ENCODE assay signal across 8 cellular contexts in genomic region chr15:81000626-81001179, GRCh38. TPM values are rescaled to one million over a fixed set of nuclear protein-coding genes. Genes with fewer than 3 reads are reported as not detected.
DNase-seq lines count a peak whose midpoint lies in the region; ATAC-seq, FAIRE-seq and TF ChIP-seq lines count a peak whose summit lies in the region.

TLNRD1 (plus strand) TSS chr15:81000923; CDS start chr15:81002272, 1,349 bp downstream.

- peaks cover 4% of the 10 kb centered on the region for H3K9me3 Mint-ChIP-seq in activated B cell treated with CpG ODN at 0.5 μM for 24 hours

- FAIRE-seq in bronchial epithelial cell (lab: Jason Lieb, UNC): no peak

- intact Hi-C loops in activated B cell treated with CpG ODN at 0.5 μM for 24 hours (cut with micrococcal nuclease): loop anchor here (1.0 to 5.0 kb wide), 7 partner anchors 11 to 943 kb away; partner anchors contain the start of genes MESD and ZFAND6
- intact Hi-C loops in spleen (cut with DNase I; ENCODE audit: low total_unique reads): no loop called here

- peaks cover 3% of the 10 kb centered on the region for H3K36me3 ChIP-seq in bronchial epithelial cell (ENCODE audit: control insufficient read depth, insufficient read depth, low read length)
- peaks cover 0 to 27% (median 9%) of the 10 kb centered on the region in 6 donors for H3K36me3 ChIP-seq in spleen

- POLR2A ChIA-PET in AG04450 (lab: Yijun Ruan, JAX): interaction anchor here (1.2 kb wide), 1 partner anchor 10 kb away, joined by 13 read pairs; no protein-coding TSS in a partner anchor
- POLR2A ChIA-PET in activated B cell treated with CpG ODN at 0.5 μM for 24 hours (lab: Charles Lee): interaction anchor here (0.6 to 5.1 kb wide), 18 partner anchors 12 to 1690 kb away, joined by 3 to 83 read pairs (median 4); partner anchors contain the start of genes EFL1, MESD, SAXO2 and TMED3

- TF ChIP-seq POLR2A in spleen (IDR thresholded peaks at IDR 0.05): peak in 2 of 3 donors; percentile 83 to 91

- H3K9me3 ChIP-seq in AG04450 (ENCODE audit: control insufficient read depth, insufficient read depth, low read length) (peaks cover 13% of the 10 kb centered on the region), spleen (peaks cover 0 to 6% (median 2%) of the 10 kb centered on the region in 8 donors)

- H3K4me3 ChIP-seq in AG04450 (ENCODE audit: low read depth, low read length): peak within 1 kb of the TSS; percentile 83
- peak within 1 kb of the TSS; percentile 88 for H3K4me3 ChIP-seq in bronchial epithelial cell (ENCODE audit: low read depth, low read length)
- peak within 1 kb of the TSS; percentile 62 to 94 (median 84) for H3K4me3 ChIP-seq in spleen

- H3K27me3 Mint-ChIP-seq in activated B cell treated with CpG ODN at 0.5 μM for 24 hours: no peaks in the 10 kb centered on the region

- peaks cover 29 to 69% (median 56%) of the 10 kb centered on the region in 6 donors for H3K4me1 ChIP-seq in spleen

- H3K27ac ChIP-seq in AG04450 (ENCODE audit: low read depth, low read length): peak within 1 kb of the TSS; percentile 89
- peak within 1 kb of the TSS; percentile 92 to 99 (median 98) for H3K27ac ChIP-seq in spleen

- peak within 1 kb of the TSS; percentile 94 for H3K4me3 Mint-ChIP-seq in activated B cell treated with CpG ODN at 0.5 μM for 24 hours

- WGBS in spleen, 5 donors: 0% methylated on average over 46 to 67 of the region's 67 CpGs

- TF ChIP-seq CTCF in AG04450 (IDR thresholded peaks at IDR 0.05; ENCODE audit: low read depth, low read length) (no peak), activated B cell treated with CpG ODN at 0.5 μM for 24 hours (IDR thresholded peaks at IDR 0.05) (no peak), bronchial epithelial cell (IDR thresholded peaks at IDR 0.05; ENCODE audit: insufficient read depth, low read length, severe bottlenecking) (no peak), spleen (IDR thresholded peaks at IDR 0.05 in 8 of 11, conservative IDR thresholded peaks at IDR 0.05 in 3 of 11) (peak in 2 of 11 experiments; percentile 10 to 17)

- peak within 1 kb of the TSS; percentile 96 for H3K27ac Mint-ChIP-seq in activated B cell treated with CpG ODN at 0.5 μM for 24 hours

- H3K27me3 ChIP-seq in AG04450 (ENCODE audit: control insufficient read depth, insufficient read depth, low read length) (no peaks in the 10 kb centered on the region), bronchial epithelial cell (ENCODE audit: control insufficient read depth, insufficient read depth, low read length) (no peaks in the 10 kb centered on the region), spleen (replicated peaks in 1 of 7) (no peaks in the 10 kb centered on the region)

- H3K36me3 Mint-ChIP-seq in activated B cell treated with CpG ODN at 0.5 μM for 24 hours (ENCODE audit: low read depth): peaks cover 27% of the 10 kb centered on the region

- CTCF ChIA-PET in AG04450 (lab: Charles Lee) (interaction anchor here (0.7 to 2.3 kb wide), 2 partner anchors 20 to 266 kb away, joined by 3 to 15 read pairs; no protein-coding TSS in a partner anchor), activated B cell treated with CpG ODN at 0.5 μM for 24 hours (lab: Charles Lee) (interaction anchor here (1.0 to 2.3 kb wide), 2 partner anchors 106 to 265 kb away, joined by 4 to 9 read pairs; no protein-coding TSS in a partner anchor)

- peak; percentile 65 for ATAC-seq in GM18909 (IDR thresholded peaks at IDR 0.05; ENCODE audit: poor library complexity, unreplicated experiment)
- ATAC-seq in HG03159 (IDR thresholded peaks at IDR 0.05; ENCODE audit: unreplicated experiment): peak; percentile 53
- ATAC-seq in activated B cell treated with CpG ODN at 0.5 μM for 24 hours (ENCODE audit: low read depth): peak; percentile 65

- DNase-seq in AG04450 (ENCODE audit: low read depth, low spot score): peak; percentile 73
- DNase-seq in NCI-H2227 treated with DMSO at 0.1 percent for 48 hours (lab: John Stamatoyannopoulos, UW): peak; percentile 73
- DNase-seq in activated B cell treated with CpG ODN at 0.5 μM for 24 hours: peak; percentile 80
- peak; percentile 81 for DNase-seq in bronchial epithelial cell (ENCODE audit: low read depth)
- peak; percentile 69 for DNase-seq in inferior parietal cortex (ENCODE audit: extremely low spot score)
- peak; percentile 97 for DNase-seq in spleen

- peaks cover 47% of the 10 kb centered on the region for H3K4me1 Mint-ChIP-seq in activated B cell treated with CpG ODN at 0.5 μM for 24 hours

RNA-seq across cellular contexts. Expression of gene TLNRD1, which starts in this region (rescaled TPM):
- polyA plus RNA-seq in AG04450 (2011; rRNA removed) (3.5 and 4.1 TPM in 2 replicates), spleen (10 to 100 TPM in 1 of 3 donors, 1 to 10 TPM in 2; 6.2 to 14.1 (median 8.1) TPM)
- polyA minus RNA-seq in AG04450 (2011; rRNA and poly(A)+ RNA removed): 4.1 and 4.2 TPM in 2 replicates
- total RNA-seq in activated B cell treated with CpG ODN at 0.5 μM for 24 hours (25.7 TPM in 2 replicates), bronchial epithelial cell (7.3 and 7.4 TPM in 2 replicates), spleen (10 to 100 TPM; 22.7 to 53.3 (median 32.3) TPM)

Comparison
In these comparisons a context has a peak if more than half of its experiments do, and no peak if none do; other contexts are left out.
1. Peak in every context shown above with its lines: DNase-seq, ATAC-seq, H3K4me3 ChIP-seq and H3K27ac ChIP-seq.